ENCODE assay signal across 8 cellular contexts in the genomic region with DNA sequence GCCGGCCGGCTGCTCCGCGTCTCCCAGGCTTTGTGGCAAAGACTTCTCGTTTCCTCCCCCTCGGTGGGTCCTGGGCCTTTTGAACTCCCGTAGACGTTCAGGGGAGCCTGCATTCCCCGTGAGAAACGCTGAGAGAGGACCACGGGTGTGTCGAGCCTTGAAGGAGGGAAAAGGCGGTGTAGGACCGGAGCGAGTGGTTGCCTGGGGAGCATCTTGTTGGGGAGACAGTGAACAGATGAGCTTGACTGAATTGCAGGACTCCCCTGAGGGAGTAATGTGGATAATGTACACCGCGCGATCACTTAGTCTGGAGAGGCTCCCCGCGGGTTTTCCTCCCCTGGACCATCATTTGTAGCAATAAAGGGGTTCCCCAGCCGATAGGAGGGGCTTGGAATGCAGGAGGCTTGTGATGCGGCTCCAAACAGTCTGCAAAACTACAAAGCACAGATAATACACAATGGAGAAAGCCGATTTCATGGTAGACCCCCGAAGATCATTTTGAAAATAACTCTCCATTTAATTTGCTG. TPM values are rescaled to one million over a fixed set of nuclear protein-coding genes. Genes with fewer than 3 reads are reported as not detected.
A peak's percentile ranks its signal among the peaks of the same experiment; 100 is the strongest.
DNase-seq lines count a peak whose midpoint lies in the region; ATAC-seq and TF ChIP-seq lines count a peak whose summit lies in the region.

No MANE protein-coding gene starts in this region.

- H3K27ac Mint-ChIP-seq in activated CD4-positive, alpha-beta T cell treated with anti-CD3 and anti-CD28 coated beads for 36 hours = peak overlapping the region; percentile 75
- H3K27ac Mint-ChIP-seq in activated B cell treated with CpG ODN at 0.5 μM for 24 hours = peak overlapping the region; percentile 89

- DNase-seq in activated CD4-positive, alpha-beta T cell treated with anti-CD3 and anti-CD28 coated beads for 36 hours = no peak
- DNase-seq in activated CD4-positive, alpha-beta T cell treated with anti-CD3 and anti-CD28 coated beads for 48 hours = no peak
- DNase-seq in activated B cell treated with CpG ODN at 0.5 μM for 24 hours = no peak
- no peak for DNase-seq in left ventricle myocardium inferior
- DNase-seq in G401 (ENCODE audit: low spot score) = no peak
- DNase-seq in foreskin melanocyte = no peak

- no peaks in the 10 kb centered on the region for H3K27me3 Mint-ChIP-seq in activated CD4-positive, alpha-beta T cell treated with anti-CD3 and anti-CD28 coated beads for 36 hours
- H3K27me3 Mint-ChIP-seq in activated B cell treated with CpG ODN at 0.5 μM for 24 hours = no peaks in the 10 kb centered on the region

- H3K9me3 ChIP-seq in left ventricle myocardium inferior (replicated peaks) = no peaks in the 10 kb centered on the region

- H3K36me3 ChIP-seq in left ventricle myocardium inferior = no peaks in the 10 kb centered on the region

- H3K36me3 Mint-ChIP-seq in activated CD4-positive, alpha-beta T cell treated with anti-CD3 and anti-CD28 coated beads for 36 hours (ENCODE audit: low read depth) = peaks cover 4% of the 10 kb centered on the region
- H3K36me3 Mint-ChIP-seq in activated B cell treated with CpG ODN at 0.5 μM for 24 hours (ENCODE audit: low read depth) = peaks cover 5% of the 10 kb centered on the region

- ATAC-seq in activated CD4-positive, alpha-beta T cell treated with anti-CD3 and anti-CD28 coated beads for 36 hours = peak; percentile 10
- ATAC-seq in HG03025 (IDR thresholded peaks at IDR 0.05; ENCODE audit: low FRiP score, unreplicated experiment) = peak; percentile 22
- no peak for ATAC-seq in activated B cell treated with CpG ODN at 0.5 μM for 24 hours (ENCODE audit: low read depth)

- peaks cover 25% of the 10 kb centered on the region for H3K4me1 ChIP-seq in left ventricle myocardium inferior

- intact Hi-C loops in activated CD4-positive, alpha-beta T cell treated with anti-CD3 and anti-CD28 coated beads for 36 hours (cut with DNase I, micrococcal nuclease) = loop anchor here in 1 of 2 experiments (1.0 to 10.0 kb wide), 9 partner anchors 93 to 1571 kb away; a partner anchor contains a TSS
- intact Hi-C loops in activated B cell treated with CpG ODN at 0.5 μM for 24 hours (cut with micrococcal nuclease) = loop anchor here (5.0 to 10.0 kb wide), 3 partner anchors 274 to 1571 kb away; a partner anchor contains a TSS
- intact Hi-C loops in left ventricle myocardium inferior (cut with micrococcal nuclease) = no loop called here

- H3K27ac ChIP-seq in left ventricle myocardium inferior (replicated peaks) = peak overlapping the region; percentile 96
- peak overlapping the region; percentile 14 to 90 (median 82) for H3K27ac ChIP-seq in skin epidermis

- H3K27me3 ChIP-seq in left ventricle myocardium inferior (ENCODE audit: low read depth) = no peaks in the 10 kb centered on the region

- CTCF ChIA-PET in activated CD4-positive, alpha-beta T cell treated with anti-CD3 and anti-CD28 coated beads for 36 hours (lab: Charles Lee) = interaction anchor here (0.5 to 1.5 kb wide), 3 partner anchors 15 to 116 kb away, joined by 3 to 4 read pairs (median 3); no protein-coding TSS in a partner anchor
- CTCF ChIA-PET in activated B cell treated with CpG ODN at 0.5 μM for 24 hours (lab: Charles Lee) = interaction anchor here (1.0 to 1.8 kb wide), 2 partner anchors 95 to 153 kb away, joined by 3 to 4 read pairs; a partner anchor contains a TSS

- peak overlapping the region; percentile 91 for H3K4me3 Mint-ChIP-seq in activated CD4-positive, alpha-beta T cell treated with anti-CD3 and anti-CD28 coated beads for 36 hours
- peak overlapping the region; percentile 90 for H3K4me3 Mint-ChIP-seq in activated B cell treated with CpG ODN at 0.5 μM for 24 hours

- H3K9me3 Mint-ChIP-seq in activated CD4-positive, alpha-beta T cell treated with anti-CD3 and anti-CD28 coated beads for 36 hours (ENCODE audit: low read depth) = no peaks in the 10 kb centered on the region
- no peaks in the 10 kb centered on the region for H3K9me3 Mint-ChIP-seq in activated B cell treated with CpG ODN at 0.5 μM for 24 hours

- in situ Hi-C loops in G401 (cut with HindIII; ENCODE audit: low sequenced_read_pairs) = no loop called here

- H3K4me3 ChIP-seq in left ventricle myocardium inferior (peak overlapping the region; percentile 89), skin epidermis (peak overlapping the region; percentile 57 to 90 (median 81))

- POLR2A ChIA-PET in activated CD4-positive, alpha-beta T cell treated with anti-CD3 and anti-CD28 coated beads for 36 hours (lab: Charles Lee) = no interaction called here
- POLR2A ChIA-PET in activated B cell treated with CpG ODN at 0.5 μM for 24 hours (lab: Charles Lee) = interaction anchor here (1.9 to 2.6 kb wide), 2 partner anchors 102 to 153 kb away, joined by 23 to 34 read pairs; a partner anchor contains a TSS

- no peak for TF ChIP-seq CTCF in activated B cell treated with CpG ODN at 0.5 μM for 24 hours (IDR thresholded peaks at IDR 0.05)
- TF ChIP-seq CTCF in left ventricle myocardium inferior (IDR thresholded peaks at IDR 0.05; ENCODE audit: borderline replicate concordance) = no peak

- H3K4me1 Mint-ChIP-seq in activated CD4-positive, alpha-beta T cell treated with anti-CD3 and anti-CD28 coated beads for 36 hours = peaks cover 27% of the 10 kb centered on the region
- peaks cover 19% of the 10 kb centered on the region for H3K4me1 Mint-ChIP-seq in activated B cell treated with CpG ODN at 0.5 μM for 24 hours

RNA-seq across cellular contexts. Expression of a gene that starts 0.8 kb away (rescaled TPM):
- total RNA-seq in activated CD4-positive, alpha-beta T cell treated with anti-CD3 and anti-CD28 coated beads for 36 hours = 10 to 100 TPM; 19.2 to 24.0 TPM
- total RNA-seq in activated B cell treated with CpG ODN at 0.5 μM for 24 hours = 17.8 and 20.1 TPM in 2 replicates
- 7.7 TPM for total RNA-seq in left ventricle myocardium inferior
- total RNA-seq in G401 (2014; rRNA removed; shearing (Covaris generic)) = 10.0 and 36.2 TPM in 2 replicates
